Comparison of ENCODE assay signal across 1 cellular context in the genomic region with DNA sequence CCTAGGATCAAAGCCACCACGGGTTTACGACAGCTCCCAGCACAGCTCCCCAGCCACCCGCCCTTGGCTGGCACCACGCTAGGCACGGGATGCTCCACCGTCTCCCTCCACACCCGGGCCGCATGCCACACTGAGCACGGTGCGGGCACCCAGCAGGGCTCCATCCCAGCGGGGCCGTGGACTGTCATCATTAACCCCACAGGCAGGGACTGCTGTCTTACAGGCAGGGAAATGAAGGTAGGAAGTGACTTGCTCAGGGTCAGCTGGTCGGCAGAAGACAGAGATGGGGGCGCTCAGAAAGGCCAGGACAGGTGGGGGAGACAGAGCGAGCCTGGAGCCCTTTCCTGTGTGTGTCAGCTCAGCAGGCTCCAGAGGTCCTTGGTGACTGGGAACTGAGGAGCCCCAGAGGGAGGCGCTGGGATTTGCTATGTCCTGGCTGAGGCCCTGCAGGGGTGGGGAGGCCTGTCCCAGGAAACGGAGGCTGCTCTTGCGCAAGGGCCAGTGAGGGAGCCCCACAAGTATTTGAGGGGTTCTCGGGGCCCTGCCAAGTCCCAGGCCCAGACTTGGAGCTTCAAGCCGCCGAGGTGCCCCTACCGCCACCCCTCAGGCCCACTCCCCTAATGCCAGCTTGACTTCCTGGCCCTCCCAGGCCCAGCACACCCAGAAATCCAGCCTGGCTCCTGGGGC.
TF ChIP-seq lines count a peak whose summit lies in the region.

No MANE protein-coding gene starts in this region.

TF ChIP-seq in GM23338, 12 proteins besides CTCF, POLR2A, EP300 and RAD21 (continued from another document):
- TF ChIP-seq, protein P1, sequence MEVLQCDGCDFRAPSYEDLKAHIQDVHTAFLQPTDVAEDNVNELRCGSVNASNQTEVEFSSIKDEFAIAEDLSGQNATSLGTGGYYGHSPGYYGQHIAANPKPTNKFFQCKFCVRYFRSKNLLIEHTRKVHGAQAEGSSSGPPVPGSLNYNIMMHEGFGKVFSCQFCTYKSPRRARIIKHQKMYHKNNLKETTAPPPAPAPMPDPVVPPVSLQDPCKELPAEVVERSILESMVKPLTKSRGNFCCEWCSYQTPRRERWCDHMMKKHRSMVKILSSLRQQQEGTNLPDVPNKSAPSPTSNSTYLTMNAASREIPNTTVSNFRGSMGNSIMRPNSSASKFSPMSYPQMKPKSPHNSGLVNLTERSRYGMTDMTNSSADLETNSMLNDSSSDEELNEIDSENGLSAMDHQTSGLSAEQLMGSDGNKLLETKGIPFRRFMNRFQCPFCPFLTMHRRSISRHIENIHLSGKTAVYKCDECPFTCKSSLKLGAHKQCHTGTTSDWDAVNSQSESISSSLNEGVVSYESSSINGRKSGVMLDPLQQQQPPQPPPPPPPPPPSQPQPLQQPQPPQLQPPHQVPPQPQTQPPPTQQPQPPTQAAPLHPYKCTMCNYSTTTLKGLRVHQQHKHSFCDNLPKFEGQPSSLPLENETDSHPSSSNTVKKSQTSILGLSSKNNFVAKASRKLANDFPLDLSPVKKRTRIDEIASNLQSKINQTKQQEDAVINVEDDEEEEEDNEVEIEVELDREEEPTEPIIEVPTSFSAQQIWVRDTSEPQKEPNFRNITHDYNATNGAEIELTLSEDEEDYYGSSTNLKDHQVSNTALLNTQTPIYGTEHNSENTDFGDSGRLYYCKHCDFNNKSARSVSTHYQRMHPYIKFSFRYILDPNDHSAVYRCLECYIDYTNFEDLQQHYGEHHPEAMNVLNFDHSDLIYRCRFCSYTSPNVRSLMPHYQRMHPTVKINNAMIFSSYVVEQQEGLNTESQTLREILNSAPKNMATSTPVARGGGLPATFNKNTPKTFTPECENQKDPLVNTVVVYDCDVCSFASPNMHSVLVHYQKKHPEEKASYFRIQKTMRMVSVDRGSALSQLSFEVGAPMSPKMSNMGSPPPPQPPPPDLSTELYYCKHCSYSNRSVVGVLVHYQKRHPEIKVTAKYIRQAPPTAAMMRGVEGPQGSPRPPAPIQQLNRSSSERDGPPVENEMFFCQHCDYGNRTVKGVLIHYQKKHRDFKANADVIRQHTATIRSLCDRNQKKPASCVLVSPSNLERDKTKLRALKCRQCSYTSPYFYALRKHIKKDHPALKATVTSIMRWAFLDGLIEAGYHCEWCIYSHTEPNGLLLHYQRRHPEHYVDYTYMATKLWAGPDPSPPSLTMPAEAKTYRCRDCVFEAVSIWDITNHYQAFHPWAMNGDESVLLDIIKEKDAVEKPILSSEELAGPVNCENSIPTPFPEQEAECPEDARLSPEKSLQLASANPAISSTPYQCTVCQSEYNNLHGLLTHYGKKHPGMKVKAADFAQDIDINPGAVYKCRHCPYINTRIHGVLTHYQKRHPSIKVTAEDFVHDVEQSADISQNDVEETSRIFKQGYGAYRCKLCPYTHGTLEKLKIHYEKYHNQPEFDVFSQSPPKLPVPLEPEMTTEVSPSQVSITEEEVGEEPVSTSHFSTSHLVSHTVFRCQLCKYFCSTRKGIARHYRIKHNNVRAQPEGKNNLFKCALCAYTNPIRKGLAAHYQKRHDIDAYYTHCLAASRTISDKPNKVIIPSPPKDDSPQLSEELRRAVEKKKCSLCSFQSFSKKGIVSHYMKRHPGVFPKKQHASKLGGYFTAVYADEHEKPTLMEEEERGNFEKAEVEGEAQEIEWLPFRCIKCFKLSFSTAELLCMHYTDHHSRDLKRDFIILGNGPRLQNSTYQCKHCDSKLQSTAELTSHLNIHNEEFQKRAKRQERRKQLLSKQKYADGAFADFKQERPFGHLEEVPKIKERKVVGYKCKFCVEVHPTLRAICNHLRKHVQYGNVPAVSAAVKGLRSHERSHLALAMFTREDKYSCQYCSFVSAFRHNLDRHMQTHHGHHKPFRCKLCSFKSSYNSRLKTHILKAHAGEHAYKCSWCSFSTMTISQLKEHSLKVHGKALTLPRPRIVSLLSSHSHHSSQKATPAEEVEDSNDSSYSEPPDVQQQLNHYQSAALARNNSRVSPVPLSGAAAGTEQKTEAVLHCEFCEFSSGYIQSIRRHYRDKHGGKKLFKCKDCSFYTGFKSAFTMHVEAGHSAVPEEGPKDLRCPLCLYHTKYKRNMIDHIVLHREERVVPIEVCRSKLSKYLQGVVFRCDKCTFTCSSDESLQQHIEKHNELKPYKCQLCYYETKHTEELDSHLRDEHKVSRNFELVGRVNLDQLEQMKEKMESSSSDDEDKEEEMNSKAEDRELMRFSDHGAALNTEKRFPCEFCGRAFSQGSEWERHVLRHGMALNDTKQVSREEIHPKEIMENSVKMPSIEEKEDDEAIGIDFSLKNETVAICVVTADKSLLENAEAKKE (CRISPR knock-in tag; IDR thresholded peaks at IDR 0.05) = no peak
- TF ChIP-seq, protein P2, sequence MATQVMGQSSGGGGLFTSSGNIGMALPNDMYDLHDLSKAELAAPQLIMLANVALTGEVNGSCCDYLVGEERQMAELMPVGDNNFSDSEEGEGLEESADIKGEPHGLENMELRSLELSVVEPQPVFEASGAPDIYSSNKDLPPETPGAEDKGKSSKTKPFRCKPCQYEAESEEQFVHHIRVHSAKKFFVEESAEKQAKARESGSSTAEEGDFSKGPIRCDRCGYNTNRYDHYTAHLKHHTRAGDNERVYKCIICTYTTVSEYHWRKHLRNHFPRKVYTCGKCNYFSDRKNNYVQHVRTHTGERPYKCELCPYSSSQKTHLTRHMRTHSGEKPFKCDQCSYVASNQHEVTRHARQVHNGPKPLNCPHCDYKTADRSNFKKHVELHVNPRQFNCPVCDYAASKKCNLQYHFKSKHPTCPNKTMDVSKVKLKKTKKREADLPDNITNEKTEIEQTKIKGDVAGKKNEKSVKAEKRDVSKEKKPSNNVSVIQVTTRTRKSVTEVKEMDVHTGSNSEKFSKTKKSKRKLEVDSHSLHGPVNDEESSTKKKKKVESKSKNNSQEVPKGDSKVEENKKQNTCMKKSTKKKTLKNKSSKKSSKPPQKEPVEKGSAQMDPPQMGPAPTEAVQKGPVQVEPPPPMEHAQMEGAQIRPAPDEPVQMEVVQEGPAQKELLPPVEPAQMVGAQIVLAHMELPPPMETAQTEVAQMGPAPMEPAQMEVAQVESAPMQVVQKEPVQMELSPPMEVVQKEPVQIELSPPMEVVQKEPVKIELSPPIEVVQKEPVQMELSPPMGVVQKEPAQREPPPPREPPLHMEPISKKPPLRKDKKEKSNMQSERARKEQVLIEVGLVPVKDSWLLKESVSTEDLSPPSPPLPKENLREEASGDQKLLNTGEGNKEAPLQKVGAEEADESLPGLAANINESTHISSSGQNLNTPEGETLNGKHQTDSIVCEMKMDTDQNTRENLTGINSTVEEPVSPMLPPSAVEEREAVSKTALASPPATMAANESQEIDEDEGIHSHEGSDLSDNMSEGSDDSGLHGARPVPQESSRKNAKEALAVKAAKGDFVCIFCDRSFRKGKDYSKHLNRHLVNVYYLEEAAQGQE (IDR thresholded peaks at IDR 0.05; ENCODE audit: unreplicated experiment) = no peak
- TF ChIP-seq JUNB (IDR thresholded peaks at IDR 0.05; ENCODE audit: unreplicated experiment) = no peak
- no peak for TF ChIP-seq POLR2AphosphoS5 (IDR thresholded peaks at IDR 0.05; ENCODE audit: low read depth)
- TF ChIP-seq NANOG (IDR thresholded peaks at IDR 0.05; ENCODE audit: borderline replicate concordance) = no peak
- TF ChIP-seq ZNF331 (CRISPR knock-in tag; IDR thresholded peaks at IDR 0.05; ENCODE audit: low read depth) = no peak
